Comparison of ENCODE assay signal across 1 cellular context in genomic region chr15:38251726-38252480, GRCh38.
TF ChIP-seq lines count a peak whose summit lies in the region.

No MANE protein-coding gene starts in this region.

TF ChIP-seq in K562, 482 proteins besides CTCF, POLR2A, EP300 and RAD21 (continued from another document and continues in another):
- TF ChIP-seq RNF219 (CRISPR knock-in tag; IDR thresholded peaks at IDR 0.05) = no peak
- TF ChIP-seq MXI1 (IDR thresholded peaks at IDR 0.05; ENCODE audit: low read depth, low read length) = no peak
- TF ChIP-seq KLF13 (tag; IDR thresholded peaks at IDR 0.05; ENCODE audit: borderline replicate concordance, low read depth) = peak; percentile 88
- TF ChIP-seq DLX4 (CRISPR knock-in tag; IDR thresholded peaks at IDR 0.05) = no peak
- TF ChIP-seq SMC3 (conservative IDR thresholded peaks at IDR 0.05; ENCODE audit: insufficient read depth, low read depth, low read length) = no peak
- 0 out of 2 replicates have a peak, but pooled peaks have one; percentile 30 for TF ChIP-seq HDAC2 (IDR thresholded peaks at IDR 0.05)
- no peak for TF ChIP-seq NR4A1 (CRISPR knock-in tag; IDR thresholded peaks at IDR 0.05)
- TF ChIP-seq NR4A1 (tag; IDR thresholded peaks at IDR 0.05) = peak; percentile 71; the same call in 1 of the 2 replicates
- TF ChIP-seq MNT (conservative IDR thresholded peaks at IDR 0.05) = peak; percentile 80 to 91
- TF ChIP-seq PRPF4 (IDR thresholded peaks at IDR 0.05; ENCODE audit: insufficient read depth, low read depth, low read length, poor library complexity, severe bottlenecking) = peak; percentile 59
- peak; percentile 90 for TF ChIP-seq PHF21A (IDR thresholded peaks at IDR 0.05; ENCODE audit: borderline replicate concordance, low read depth)
- peak; percentile 15; the same call in 1 of the 2 replicates for TF ChIP-seq MBD2 (IDR thresholded peaks at IDR 0.05; ENCODE audit: borderline replicate concordance, low read depth)
- peak; percentile 9; the same call in 1 of the 2 replicates for TF ChIP-seq HMBOX1 (IDR thresholded peaks at IDR 0.05)
- no peak for TF ChIP-seq MLX (CRISPR knock-in tag; conservative IDR thresholded peaks at IDR 0.05)
- TF ChIP-seq RB1 (IDR thresholded peaks at IDR 0.05; ENCODE audit: low read depth) = 0 out of 2 replicates have a peak, but pooled peaks have one; percentile 8
- TF ChIP-seq SIN3B (IDR thresholded peaks at IDR 0.05; ENCODE audit: low read depth) = no peak; the same call in 1 of the 2 replicates
- TF ChIP-seq GMEB1 (CRISPR knock-in tag; IDR thresholded peaks at IDR 0.05) = peak; percentile 81
- peak in 1 of 2 experiments; percentile 78; a peak in 2 of 4 replicates for TF ChIP-seq NONO (IDR thresholded peaks at IDR 0.05; ENCODE audit: low read depth in 2 of 2, low read length in 1 of 2)
- TF ChIP-seq EP400 (IDR thresholded peaks at IDR 0.05) = peak; percentile 87
- peak; percentile 84 for TF ChIP-seq MGA (IDR thresholded peaks at IDR 0.05)
- no peak for TF ChIP-seq PATZ1 (CRISPR knock-in tag; IDR thresholded peaks at IDR 0.05; ENCODE audit: borderline replicate concordance)
- peak; percentile 43; the same call in 1 of the 2 replicates for TF ChIP-seq ATF7 (IDR thresholded peaks at IDR 0.05)
- TF ChIP-seq SIN3A (IDR thresholded peaks at IDR 0.05; ENCODE audit: borderline replicate concordance in 2 of 2, control insufficient read depth in 1 of 2, low read depth in 2 of 2, low read length in 2 of 2) = 0 out of 4 replicates have a peak, but pooled peaks of 1 of the 2 experiments have one; percentile 46
- peak; percentile 10; the same call in 1 of the 2 replicates for TF ChIP-seq POLR2AphosphoS5 (IDR thresholded peaks at IDR 0.05; ENCODE audit: control insufficient read depth, insufficient read depth, low read depth, low read length)
- no peak for TF ChIP-seq CLOCK (CRISPR knock-in tag; IDR thresholded peaks at IDR 0.05; ENCODE audit: borderline replicate concordance)
- TF ChIP-seq CTBP1 (IDR thresholded peaks at IDR 0.05; ENCODE audit: borderline replicate concordance) = peak; percentile 56
- no peak for TF ChIP-seq ATF1 (CRISPR knock-in tag; IDR thresholded peaks at IDR 0.05)
- peak; percentile 88 for TF ChIP-seq ATF1 (tag; IDR thresholded peaks at IDR 0.05)
- TF ChIP-seq SMARCA4 (IDR thresholded peaks at IDR 0.05) = no peak
